Comparison of ENCODE assay signal across 21 cellular contexts in genomic region chr11:119450590-119450989, GRCh38.
"Had no signal": no experiment of that assay in that cellular context is flagged by ENCODE, and none has a peak within 500 bp of the region (broad histone marks: within the 10 kb centered on the region; RNA-seq: fewer than 3 reads in every experiment).

No MANE protein-coding gene starts in this region.

- H3K4me1 Mint-ChIP-seq: activated CD8-positive, alpha-beta memory T cell treated with anti-CD3 and anti-CD28 coated beads, Interleukin-2, amount 10 ng/mL, durations not matched to agents 7 days and 5 days; activated naive CD4-positive, alpha-beta T cell treated with anti-CD3 and anti-CD28 coated beads, Interleukin-2, amount 10 ng/mL, durations not matched to agents 7 days and 5 days had no signal

- H3K27ac Mint-ChIP-seq: activated CD4-positive, alpha-beta memory T cell treated with anti-CD3 and anti-CD28 coated beads for 36 hours; activated CD8-positive, alpha-beta memory T cell treated with anti-CD3 and anti-CD28 coated beads, Interleukin-2, amount 10 ng/mL, durations not matched to agents 7 days and 5 days; activated naive CD4-positive, alpha-beta T cell treated with anti-CD3 and anti-CD28 coated beads, Interleukin-2, amount 10 ng/mL, durations not matched to agents 7 days and 5 days; memory B cell; naive B cell; stimulated activated naive B cell treated with anti-CD40 and anti-IgM and Interleukin-4, amounts not matched to agents 10 μg/mL and 1 μg/mL and 100 μg/mL, for 72 hours had no signal

- H3K36me3 ChIP-seq: heart right ventricle, transverse colon had no signal

- H3K9me3 Mint-ChIP-seq: activated CD4-positive, alpha-beta memory T cell treated with anti-CD3 and anti-CD28 coated beads for 36 hours; activated naive CD4-positive, alpha-beta T cell treated with anti-CD3 and anti-CD28 coated beads, Interleukin-2, amount 10 ng/mL, durations not matched to agents 7 days and 5 days; memory B cell; naive B cell; stimulated activated naive B cell treated with anti-CD40 and anti-IgM and Interleukin-4, amounts not matched to agents 10 μg/mL and 1 μg/mL and 100 μg/mL, for 72 hours had no signal

- H3K27ac ChIP-seq: body of pancreas, heart right ventricle, transverse colon had no signal

- DNase-seq: activated CD4-positive, alpha-beta memory T cell treated with anti-CD3 and anti-CD28 coated beads for 36 hours; activated CD4-positive, alpha-beta T cell treated with anti-CD3 and anti-CD28 coated beads for 48 hours; activated CD8-positive, alpha-beta memory T cell treated with anti-CD3 and anti-CD28 coated beads, Interleukin-2, amount 10 ng/mL, durations not matched to agents 7 days and 5 days; activated effector memory CD4-positive, alpha-beta T cell treated with anti-CD3 and anti-CD28 coated beads, Interleukin-2, amount 50 U/mL, for 16 hours; activated naive CD4-positive, alpha-beta T cell treated with anti-CD3 and anti-CD28 coated beads, Interleukin-2, amount 10 ng/mL, durations not matched to agents 7 days and 5 days; activated T-cell treated with anti-CD3 and anti-CD28 coated beads for 4 hours; body of pancreas; effector CD4-positive, alpha-beta T cell; heart right ventricle; islet precursor cell; left cardiac atrium; mucosa of descending colon; naive B cell; nucleus accumbens; posterior cingulate gyrus; stimulated activated CD4-positive, alpha-beta T cell treated with anti-CD3 and anti-CD28 coated beads, Interleukin-2, amount 100 ng/mL, for 48 hours; stimulated activated CD8-positive, alpha-beta memory T cell treated with anti-CD3 and anti-CD28 coated beads, Interleukin-4, amount 100 ng/mL, for 48 hours; stimulated activated naive B cell treated with anti-CD40 and anti-IgM and Interleukin-4, amounts not matched to agents 10 μg/mL and 1 μg/mL and 100 μg/mL, for 72 hours; transverse colon had no signal

- H3K4me1 ChIP-seq: body of pancreas had no signal

- H3K36me3 Mint-ChIP-seq: activated CD4-positive, alpha-beta memory T cell treated with anti-CD3 and anti-CD28 coated beads for 36 hours; activated CD8-positive, alpha-beta memory T cell treated with anti-CD3 and anti-CD28 coated beads, Interleukin-2, amount 10 ng/mL, durations not matched to agents 7 days and 5 days; activated naive CD4-positive, alpha-beta T cell treated with anti-CD3 and anti-CD28 coated beads, Interleukin-2, amount 10 ng/mL, durations not matched to agents 7 days and 5 days; memory B cell; naive B cell; stimulated activated naive B cell treated with anti-CD40 and anti-IgM and Interleukin-4, amounts not matched to agents 10 μg/mL and 1 μg/mL and 100 μg/mL, for 72 hours had no signal

- H3K9me3 ChIP-seq: body of pancreas, heart right ventricle, mucosa of descending colon, transverse colon had no signal

- H3K4me3 ChIP-seq: body of pancreas, heart right ventricle, mucosa of descending colon, transverse colon had no signal

- H3K27me3 ChIP-seq: body of pancreas, transverse colon had no signal

- ATAC-seq: activated CD8-positive, alpha-beta memory T cell treated with anti-CD3 and anti-CD28 coated beads, Interleukin-2, amount 10 ng/mL, durations not matched to agents 7 days and 5 days; body of pancreas; heart right ventricle; left cardiac atrium; mucosa of descending colon; sciatic nerve; stimulated activated naive B cell treated with anti-CD40 and anti-IgM and Interleukin-4, amounts not matched to agents 10 μg/mL and 1 μg/mL and 100 μg/mL, for 72 hours had no signal

- H3K4me3 Mint-ChIP-seq: activated CD4-positive, alpha-beta memory T cell treated with anti-CD3 and anti-CD28 coated beads for 36 hours; activated CD8-positive, alpha-beta memory T cell treated with anti-CD3 and anti-CD28 coated beads, Interleukin-2, amount 10 ng/mL, durations not matched to agents 7 days and 5 days; activated naive CD4-positive, alpha-beta T cell treated with anti-CD3 and anti-CD28 coated beads, Interleukin-2, amount 10 ng/mL, durations not matched to agents 7 days and 5 days; memory B cell; stimulated activated naive B cell treated with anti-CD40 and anti-IgM and Interleukin-4, amounts not matched to agents 10 μg/mL and 1 μg/mL and 100 μg/mL, for 72 hours had no signal
